ENCODE assay signal across 1 cellular context in genomic region chr6:54717849-54718455, GRCh38.
TF ChIP-seq lines count a peak whose summit lies in the region.

No MANE protein-coding gene starts in this region.

TF ChIP-seq in WTC11, 78 proteins besides CTCF, POLR2A, EP300 and RAD21 (continued from another document):
- TF ChIP-seq, protein P1, sequence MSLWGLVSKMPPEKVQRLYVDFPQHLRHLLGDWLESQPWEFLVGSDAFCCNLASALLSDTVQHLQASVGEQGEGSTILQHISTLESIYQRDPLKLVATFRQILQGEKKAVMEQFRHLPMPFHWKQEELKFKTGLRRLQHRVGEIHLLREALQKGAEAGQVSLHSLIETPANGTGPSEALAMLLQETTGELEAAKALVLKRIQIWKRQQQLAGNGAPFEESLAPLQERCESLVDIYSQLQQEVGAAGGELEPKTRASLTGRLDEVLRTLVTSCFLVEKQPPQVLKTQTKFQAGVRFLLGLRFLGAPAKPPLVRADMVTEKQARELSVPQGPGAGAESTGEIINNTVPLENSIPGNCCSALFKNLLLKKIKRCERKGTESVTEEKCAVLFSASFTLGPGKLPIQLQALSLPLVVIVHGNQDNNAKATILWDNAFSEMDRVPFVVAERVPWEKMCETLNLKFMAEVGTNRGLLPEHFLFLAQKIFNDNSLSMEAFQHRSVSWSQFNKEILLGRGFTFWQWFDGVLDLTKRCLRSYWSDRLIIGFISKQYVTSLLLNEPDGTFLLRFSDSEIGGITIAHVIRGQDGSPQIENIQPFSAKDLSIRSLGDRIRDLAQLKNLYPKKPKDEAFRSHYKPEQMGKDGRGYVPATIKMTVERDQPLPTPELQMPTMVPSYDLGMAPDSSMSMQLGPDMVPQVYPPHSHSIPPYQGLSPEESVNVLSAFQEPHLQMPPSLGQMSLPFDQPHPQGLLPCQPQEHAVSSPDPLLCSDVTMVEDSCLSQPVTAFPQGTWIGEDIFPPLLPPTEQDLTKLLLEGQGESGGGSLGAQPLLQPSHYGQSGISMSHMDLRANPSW (CRISPR knock-in tag; conservative IDR thresholded peaks at IDR 0.05; ENCODE audit: low read depth), result no peak
